1 cellular context compared by ENCODE assay signal in genomic region chr22:25656724-25657123, GRCh38.
A peak's percentile ranks its signal among the peaks of the same experiment; 100 is the strongest.
TF ChIP-seq lines count a peak whose summit lies in the region.

No MANE protein-coding gene starts in this region.

TF ChIP-seq in GM12878, 131 proteins besides CTCF, POLR2A, EP300 and RAD21 (continued from another document and continues in another):
- TF ChIP-seq BACH1 (IDR thresholded peaks at IDR 0.05; ENCODE audit: borderline replicate concordance) = 0 out of 2 replicates have a peak, but pooled peaks have one; percentile 14
- TF ChIP-seq HDGF (IDR thresholded peaks at IDR 0.05) = no peak; the same call in 1 of the 2 replicates
- no peak for TF ChIP-seq CHD2 (IDR thresholded peaks at IDR 0.05; ENCODE audit: borderline replicate concordance, low read depth, low read length)
- no peak for TF ChIP-seq LARP7 (IDR thresholded peaks at IDR 0.05)
- TF ChIP-seq, protein P1, sequence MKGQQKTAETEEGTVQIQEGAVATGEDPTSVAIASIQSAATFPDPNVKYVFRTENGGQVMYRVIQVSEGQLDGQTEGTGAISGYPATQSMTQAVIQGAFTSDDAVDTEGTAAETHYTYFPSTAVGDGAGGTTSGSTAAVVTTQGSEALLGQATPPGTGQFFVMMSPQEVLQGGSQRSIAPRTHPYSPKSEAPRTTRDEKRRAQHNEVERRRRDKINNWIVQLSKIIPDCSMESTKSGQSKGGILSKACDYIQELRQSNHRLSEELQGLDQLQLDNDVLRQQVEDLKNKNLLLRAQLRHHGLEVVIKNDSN (IDR thresholded peaks at IDR 0.05; ENCODE audit: borderline replicate concordance, extremely low read length, insufficient read depth, low read depth, low read length) = no peak
- TF ChIP-seq CBX3 (IDR thresholded peaks at IDR 0.05; ENCODE audit: borderline replicate concordance, low read depth) = no peak
- TF ChIP-seq PBX3 (IDR thresholded peaks at IDR 0.05; ENCODE audit: insufficient replicate concordance, low read depth, low read length) = peak; percentile 66
- TF ChIP-seq IRF5 (IDR thresholded peaks at IDR 0.05; ENCODE audit: borderline replicate concordance) = no peak
- no peak for TF ChIP-seq ZNF207 (IDR thresholded peaks at IDR 0.05; ENCODE audit: borderline replicate concordance)
- no peak for TF ChIP-seq FOS (IDR thresholded peaks at IDR 0.05; ENCODE audit: borderline replicate concordance, extremely low read depth, insufficient read length)
- no peak for TF ChIP-seq CREB1 (IDR thresholded peaks at IDR 0.05; ENCODE audit: low read depth)
- TF ChIP-seq PAX5 (IDR thresholded peaks at IDR 0.05; ENCODE audit: borderline replicate concordance, low read depth, low read length) = 0 out of 2 replicates have a peak, but pooled peaks have one; percentile 21
- TF ChIP-seq NFYA (IDR thresholded peaks at IDR 0.05; ENCODE audit: borderline replicate concordance, low read depth, low read length) = no peak
- TF ChIP-seq RBBP5 (conservative IDR thresholded peaks at IDR 0.05) = no peak
- TF ChIP-seq GABPA (IDR thresholded peaks at IDR 0.05; ENCODE audit: low read depth) = peak; percentile 71
- TF ChIP-seq TAF1 (IDR thresholded peaks at IDR 0.05; ENCODE audit: borderline replicate concordance, low read depth, low read length) = no peak
- TF ChIP-seq, protein P2, sequence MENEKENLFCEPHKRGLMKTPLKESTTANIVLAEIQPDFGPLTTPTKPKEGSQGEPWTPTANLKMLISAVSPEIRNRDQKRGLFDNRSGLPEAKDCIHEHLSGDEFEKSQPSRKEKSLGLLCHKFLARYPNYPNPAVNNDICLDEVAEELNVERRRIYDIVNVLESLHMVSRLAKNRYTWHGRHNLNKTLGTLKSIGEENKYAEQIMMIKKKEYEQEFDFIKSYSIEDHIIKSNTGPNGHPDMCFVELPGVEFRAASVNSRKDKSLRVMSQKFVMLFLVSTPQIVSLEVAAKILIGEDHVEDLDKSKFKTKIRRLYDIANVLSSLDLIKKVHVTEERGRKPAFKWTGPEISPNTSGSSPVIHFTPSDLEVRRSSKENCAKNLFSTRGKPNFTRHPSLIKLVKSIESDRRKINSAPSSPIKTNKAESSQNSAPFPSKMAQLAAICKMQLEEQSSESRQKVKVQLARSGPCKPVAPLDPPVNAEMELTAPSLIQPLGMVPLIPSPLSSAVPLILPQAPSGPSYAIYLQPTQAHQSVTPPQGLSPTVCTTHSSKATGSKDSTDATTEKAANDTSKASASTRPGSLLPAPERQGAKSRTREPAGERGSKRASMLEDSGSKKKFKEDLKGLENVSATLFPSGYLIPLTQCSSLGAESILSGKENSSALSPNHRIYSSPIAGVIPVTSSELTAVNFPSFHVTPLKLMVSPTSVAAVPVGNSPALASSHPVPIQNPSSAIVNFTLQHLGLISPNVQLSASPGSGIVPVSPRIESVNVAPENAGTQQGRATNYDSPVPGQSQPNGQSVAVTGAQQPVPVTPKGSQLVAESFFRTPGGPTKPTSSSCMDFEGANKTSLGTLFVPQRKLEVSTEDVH (IDR thresholded peaks at IDR 0.05; ENCODE audit: low read depth, partially characterized antibody) = no peak
- TF ChIP-seq, protein P3, sequence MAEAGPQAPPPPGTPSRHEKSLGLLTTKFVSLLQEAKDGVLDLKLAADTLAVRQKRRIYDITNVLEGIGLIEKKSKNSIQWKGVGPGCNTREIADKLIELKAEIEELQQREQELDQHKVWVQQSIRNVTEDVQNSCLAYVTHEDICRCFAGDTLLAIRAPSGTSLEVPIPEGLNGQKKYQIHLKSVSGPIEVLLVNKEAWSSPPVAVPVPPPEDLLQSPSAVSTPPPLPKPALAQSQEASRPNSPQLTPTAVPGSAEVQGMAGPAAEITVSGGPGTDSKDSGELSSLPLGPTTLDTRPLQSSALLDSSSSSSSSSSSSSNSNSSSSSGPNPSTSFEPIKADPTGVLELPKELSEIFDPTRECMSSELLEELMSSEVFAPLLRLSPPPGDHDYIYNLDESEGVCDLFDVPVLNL (IDR thresholded peaks at IDR 0.05; ENCODE audit: low read depth, low read length) = no peak
- no peak for TF ChIP-seq ZNF24 (IDR thresholded peaks at IDR 0.05)
- peak; percentile 75 for TF ChIP-seq NR2C1 (IDR thresholded peaks at IDR 0.05)
- TF ChIP-seq TCF12 (IDR thresholded peaks at IDR 0.05; ENCODE audit: low read depth, low read length) = no peak
- TF ChIP-seq, protein P4, sequence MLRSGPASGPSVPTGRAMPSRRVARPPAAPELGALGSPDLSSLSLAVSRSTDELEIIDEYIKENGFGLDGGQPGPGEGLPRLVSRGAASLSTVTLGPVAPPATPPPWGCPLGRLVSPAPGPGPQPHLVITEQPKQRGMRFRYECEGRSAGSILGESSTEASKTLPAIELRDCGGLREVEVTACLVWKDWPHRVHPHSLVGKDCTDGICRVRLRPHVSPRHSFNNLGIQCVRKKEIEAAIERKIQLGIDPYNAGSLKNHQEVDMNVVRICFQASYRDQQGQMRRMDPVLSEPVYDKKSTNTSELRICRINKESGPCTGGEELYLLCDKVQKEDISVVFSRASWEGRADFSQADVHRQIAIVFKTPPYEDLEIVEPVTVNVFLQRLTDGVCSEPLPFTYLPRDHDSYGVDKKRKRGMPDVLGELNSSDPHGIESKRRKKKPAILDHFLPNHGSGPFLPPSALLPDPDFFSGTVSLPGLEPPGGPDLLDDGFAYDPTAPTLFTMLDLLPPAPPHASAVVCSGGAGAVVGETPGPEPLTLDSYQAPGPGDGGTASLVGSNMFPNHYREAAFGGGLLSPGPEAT (IDR thresholded peaks at IDR 0.05; ENCODE audit: low read depth) = peak; percentile 75
- TF ChIP-seq ZZZ3 (IDR thresholded peaks at IDR 0.05; ENCODE audit: control insufficient read depth, insufficient read length, low read depth) = no peak
- TF ChIP-seq RUNX3 (IDR thresholded peaks at IDR 0.05; ENCODE audit: low read length) = peak; percentile 88
- no peak; the same call in 1 of the 2 replicates for TF ChIP-seq ZBTB40 (IDR thresholded peaks at IDR 0.05; ENCODE audit: borderline replicate concordance)
- peak; percentile 18; the same call in 1 of the 2 replicates for TF ChIP-seq CREM (IDR thresholded peaks at IDR 0.05; ENCODE audit: low read depth)
- TF ChIP-seq NFIC (IDR thresholded peaks at IDR 0.05; ENCODE audit: low read depth, low read length) = no peak
- 0 out of 2 replicates have a peak, but pooled peaks have one; percentile 38 for TF ChIP-seq CBFB (IDR thresholded peaks at IDR 0.05; ENCODE audit: low read depth)
- no peak for TF ChIP-seq SIN3A (IDR thresholded peaks at IDR 0.05; ENCODE audit: low read depth, low read length)
- no peak for TF ChIP-seq EGR1 (IDR thresholded peaks at IDR 0.05; ENCODE audit: borderline replicate concordance in 1 of 2, low read depth in 2 of 2, low read length in 2 of 2)
- TF ChIP-seq ETV6 (conservative IDR thresholded peaks at IDR 0.05 in 1 of 2, IDR thresholded peaks at IDR 0.05 in 1 of 2; ENCODE audit: borderline replicate concordance in 1 of 2, low read depth in 1 of 2) = peak in 1 of 2 experiments; percentile 93; a peak in 2 of 4 replicates
- TF ChIP-seq KLF5 (IDR thresholded peaks at IDR 0.05; ENCODE audit: partially characterized antibody) = no peak
- no peak for TF ChIP-seq ZBTB11 (CRISPR knock-in tag; IDR thresholded peaks at IDR 0.05)
- TF ChIP-seq MXI1 (IDR thresholded peaks at IDR 0.05; ENCODE audit: low read depth, low read length) = no peak
- no peak for TF ChIP-seq MYB (IDR thresholded peaks at IDR 0.05; ENCODE audit: borderline replicate concordance, low read depth, low read length)
- no peak for TF ChIP-seq BRCA1 (IDR thresholded peaks at IDR 0.05; ENCODE audit: low read depth, low read length)
- TF ChIP-seq SUZ12 (IDR thresholded peaks at IDR 0.05; ENCODE audit: unreplicated experiment) = no peak
- TF ChIP-seq PML (IDR thresholded peaks at IDR 0.05; ENCODE audit: low read length) = no peak
- no peak for TF ChIP-seq MTA3 (IDR thresholded peaks at IDR 0.05; ENCODE audit: borderline replicate concordance, low read length)
- TF ChIP-seq BCLAF1 (IDR thresholded peaks at IDR 0.05) = no peak
- TF ChIP-seq TBL1XR1 (IDR thresholded peaks at IDR 0.05; ENCODE audit: low read depth, low read length) = no peak
- TF ChIP-seq TCF3 (IDR thresholded peaks at IDR 0.05; ENCODE audit: borderline replicate concordance, insufficient read depth, low read depth, low read length) = no peak
